8 cellular contexts compared by ENCODE assay signal in genomic region chr19:50432221-50432626, GRCh38. TPM values are rescaled to one million over a fixed set of nuclear protein-coding genes. Genes with fewer than 3 reads are reported as not detected.
A peak's percentile ranks its signal among the peaks of the same experiment; 100 is the strongest.
DNase-seq lines count a peak whose midpoint lies in the region; TF ChIP-seq lines count a peak whose summit lies in the region.

No MANE protein-coding gene starts in this region.

- H3K4me1 ChIP-seq in stomach, result peaks cover 10 to 32% (median 24%) of the 10 kb centered on the region in 4 donors

- H3K27me3 Mint-ChIP-seq in activated naive CD4-positive, alpha-beta T cell treated with anti-CD3 and anti-CD28 coated beads, Interleukin-2, amount 50 U/mL, for 24 hours, result peaks cover 4% of the 10 kb centered on the region

- TF ChIP-seq POLR2A in stomach (IDR thresholded peaks at IDR 0.05), result no peak

- no peak for DNase-seq in activated naive CD4-positive, alpha-beta T cell treated with Interleukin-2 at 50 U/mL for 16 hours
- no peak for DNase-seq in stomach
- DNase-seq in C1 segment of cervical spinal cord (lab: John Stamatoyannopoulos, UW), result no peak
- no peak for DNase-seq in Kasumi-1 (lab: John Stamatoyannopoulos, UW)
- DNase-seq in stimulated activated CD4-positive, alpha-beta T cell treated with anti-CD3 and anti-CD28 coated beads, Interleukin-4, amount 100 ng/mL, for 1 hour, result no peak

- H3K4me3 ChIP-seq in WI38 (ENCODE audit: low read depth, low read length) (peak overlapping the region; percentile 57), iPS-11a (ENCODE audit: low read depth, low read length) (peak overlapping the region; percentile 58), stomach (peak overlapping the region; percentile 52 to 72 (median 64))

- no peaks in the 10 kb centered on the region for H3K9me3 ChIP-seq in stomach

- intact Hi-C loops in stomach (cut with DNase I; ENCODE audit: low total_unique reads), result no loop called here

- peaks cover 0 to 76% (median 20%) of the 10 kb centered on the region in 3 donors for H3K27me3 ChIP-seq in stomach

- no peak overlapping the region for H3K27ac Mint-ChIP-seq in activated naive CD4-positive, alpha-beta T cell treated with anti-CD3 and anti-CD28 coated beads, Interleukin-2, amount 50 U/mL, for 24 hours

- no peak for TF ChIP-seq EP300 in stomach (IDR thresholded peaks at IDR 0.05)

- H3K9me3 Mint-ChIP-seq in activated naive CD4-positive, alpha-beta T cell treated with anti-CD3 and anti-CD28 coated beads, Interleukin-2, amount 50 U/mL, for 24 hours, result no peaks in the 10 kb centered on the region

- H3K4me3 Mint-ChIP-seq in activated naive CD4-positive, alpha-beta T cell treated with anti-CD3 and anti-CD28 coated beads, Interleukin-2, amount 50 U/mL, for 24 hours, result peak overlapping the region; percentile 70

- peak overlapping the region in 4 of 5 donors; percentile 75 to 81 (median 80) for H3K27ac ChIP-seq in stomach

- H3K4me1 Mint-ChIP-seq in activated naive CD4-positive, alpha-beta T cell treated with anti-CD3 and anti-CD28 coated beads, Interleukin-2, amount 50 U/mL, for 24 hours, result peaks cover 17% of the 10 kb centered on the region

- H3K36me3 ChIP-seq in stomach, result no peaks in the 10 kb centered on the region

- TF ChIP-seq CTCF in WI38 (IDR thresholded peaks at IDR 0.05; ENCODE audit: low read depth, low read length) (no peak), stomach (IDR thresholded peaks at IDR 0.05) (no peak)

- WGBS in stomach, 5 donors, result 0 to 2% (median 1%) methylated on average over 12 to 27 of the region's 27 CpGs

- H3K36me3 Mint-ChIP-seq in activated naive CD4-positive, alpha-beta T cell treated with anti-CD3 and anti-CD28 coated beads, Interleukin-2, amount 50 U/mL, for 24 hours, result no peaks in the 10 kb centered on the region

RNA-seq across cellular contexts. Expression of gene MYBPC2, which starts 0.5 kb away (rescaled TPM):
- total RNA-seq in stomach, result not detected
- under 1 TPM in 2 of 3 donors, not detected in 1; 0.10 to 0.31 TPM for polyA plus RNA-seq in stomach

RNA-seq across cellular contexts. Expression of gene SPIB, which starts 13.5 kb away (rescaled TPM):
- total RNA-seq in stomach, result 10 to 100 TPM in 1 of 5 donors, under 1 TPM in 2, not detected in 2; 0.55 to 53.3 (median 0.58) TPM
- 1 to 10 TPM in 1 of 3 donors, under 1 TPM in 2; 0.19 to 1.9 (median 0.31) TPM for polyA plus RNA-seq in stomach

RNA-seq across cellular contexts. Expression of gene EMC10, which starts 44.1 kb away (rescaled TPM):
- 100 to 1,000 TPM in 1 of 5 donors, 10 to 100 TPM in 4; 30.8 to 284 (median 61.5) TPM for total RNA-seq in stomach
- polyA plus RNA-seq in stomach, result 10 to 100 TPM; 33.5 to 63.2 (median 53.7) TPM

RNA-seq across cellular contexts. Expression of gene GARIN5A, which starts 44.4 kb away (rescaled TPM):
- under 1 TPM in 3 of 5 donors, not detected in 2; 0.55 to 0.87 (median 0.58) TPM for total RNA-seq in stomach
- polyA plus RNA-seq in stomach, result 1 to 10 TPM; 1.9 to 3.1 (median 2.1) TPM

RNA-seq across cellular contexts. Expression of gene POLD1, which starts 48.1 kb away (rescaled TPM):
- total RNA-seq in stomach, result 10 to 100 TPM; 11.4 to 98.0 (median 17.9) TPM
- polyA plus RNA-seq in stomach, result 10 to 100 TPM; 29.3 to 45.3 (median 35.2) TPM
